In genomic region chr13:28654276-28654675, GRCh38 we compare ENCODE assay signal across 1 cellular context.
A peak's percentile ranks its signal among the peaks of the same experiment; 100 is the strongest.
TF ChIP-seq lines count a peak whose summit lies in the region.

No MANE protein-coding gene starts in this region.

TF ChIP-seq in IMR-90, 13 proteins besides CTCF, POLR2A, EP300 and RAD21 (continued from another document):
- no peak for TF ChIP-seq RCOR1 (IDR thresholded peaks at IDR 0.05; ENCODE audit: insufficient replicate concordance, low read length)
- TF ChIP-seq CEBPB (IDR thresholded peaks at IDR 0.05; ENCODE audit: low read depth, low read length), result peak; percentile 49; the same call in 1 of the 2 replicates
